Comparison of ENCODE assay signal across 1 cellular context in genomic region chr11:1298695-1299492, GRCh38.
TF ChIP-seq lines count a peak whose summit lies in the region.

No MANE protein-coding gene starts in this region.

TF ChIP-seq in HepG2, 621 proteins besides CTCF, POLR2A, EP300 and RAD21 (continued from another document and continues in another):
- TF ChIP-seq TFE3 (CRISPR knock-in tag; IDR thresholded peaks at IDR 0.05), result peak; percentile 64
- TF ChIP-seq ARNT2 (CRISPR knock-in tag; IDR thresholded peaks at IDR 0.05; ENCODE audit: low read depth), result 0 out of 2 replicates have a peak, but pooled peaks have one; percentile 34
- no peak for TF ChIP-seq SMYD3 (CRISPR knock-in tag; IDR thresholded peaks at IDR 0.05)
- peak; percentile 79; the same call in 1 of the 2 replicates for TF ChIP-seq ZNF280D (CRISPR knock-in tag; IDR thresholded peaks at IDR 0.05)
- TF ChIP-seq NFYC (CRISPR knock-in tag; IDR thresholded peaks at IDR 0.05), result no peak
- peak; percentile 71 for TF ChIP-seq BCL6 (CRISPR knock-in tag; IDR thresholded peaks at IDR 0.05)
- peak; percentile 68 for TF ChIP-seq THAP11 (CRISPR knock-in tag; IDR thresholded peaks at IDR 0.05)
- TF ChIP-seq KDM2A (CRISPR knock-in tag; IDR thresholded peaks at IDR 0.05; ENCODE audit: borderline replicate concordance, low read depth), result peak; percentile 68; the same call in 1 of the 2 replicates
- TF ChIP-seq ZNF562 (CRISPR knock-in tag; IDR thresholded peaks at IDR 0.05; ENCODE audit: borderline replicate concordance), result no peak
- TF ChIP-seq GMEB1 (CRISPR knock-in tag; IDR thresholded peaks at IDR 0.05; ENCODE audit: borderline replicate concordance), result peak; percentile 17; the same call in 1 of the 2 replicates
- TF ChIP-seq REXO4 (CRISPR knock-in tag; IDR thresholded peaks at IDR 0.05; ENCODE audit: borderline replicate concordance), result no peak
- TF ChIP-seq ZNF335 (CRISPR knock-in tag; IDR thresholded peaks at IDR 0.05), result peak; percentile 25; the same call in 1 of the 2 replicates
- TF ChIP-seq ZBTB33 (CRISPR knock-in tag; IDR thresholded peaks at IDR 0.05), result peak; percentile 75
- no peak for TF ChIP-seq ZFP36L2 (CRISPR knock-in tag; IDR thresholded peaks at IDR 0.05)
- TF ChIP-seq DMAP1 (CRISPR knock-in tag; IDR thresholded peaks at IDR 0.05), result peak; percentile 81; the same call in 1 of the 2 replicates
- TF ChIP-seq NFRKB (IDR thresholded peaks at IDR 0.05), result no peak
- peak; percentile 34; the same call in 1 of the 2 replicates for TF ChIP-seq ZNF143 (CRISPR knock-in tag; IDR thresholded peaks at IDR 0.05)
- TF ChIP-seq NCOA2 (CRISPR knock-in tag; IDR thresholded peaks at IDR 0.05), result peak; percentile 47; the same call in 1 of the 2 replicates
- TF ChIP-seq ZFP37 (CRISPR knock-in tag; IDR thresholded peaks at IDR 0.05; ENCODE audit: borderline replicate concordance), result peak; percentile 75; the same call in 1 of the 2 replicates
- TF ChIP-seq CHD4 (IDR thresholded peaks at IDR 0.05; ENCODE audit: borderline replicate concordance, low read length), result no peak
- no peak for TF ChIP-seq SNAI1 (CRISPR knock-in tag; IDR thresholded peaks at IDR 0.05; ENCODE audit: borderline replicate concordance)
- peak; percentile 56; the same call in 1 of the 2 replicates for TF ChIP-seq HOXD1 (CRISPR knock-in tag; IDR thresholded peaks at IDR 0.05)
- peak; percentile 72; the same call in 1 of the 2 replicates for TF ChIP-seq ZNF710 (CRISPR knock-in tag; IDR thresholded peaks at IDR 0.05; ENCODE audit: borderline replicate concordance)
- peak; percentile 45; the same call in 1 of the 2 replicates for TF ChIP-seq ZNF318 (CRISPR knock-in tag; IDR thresholded peaks at IDR 0.05)
- no peak for TF ChIP-seq TERF1 (CRISPR knock-in tag; IDR thresholded peaks at IDR 0.05)
- TF ChIP-seq PRDM15 (CRISPR knock-in tag; IDR thresholded peaks at IDR 0.05), result peak; percentile 52; the same call in 1 of the 2 replicates
